In genomic region chr7:114243019-114243507, GRCh38 we compare ENCODE assay signal across 15 cellular contexts.
DNase-seq lines count a peak whose midpoint lies in the region; ATAC-seq, FAIRE-seq and TF ChIP-seq lines count a peak whose summit lies in the region.
"Had no signal": no experiment of that assay in that cellular context is flagged by ENCODE, and none has a peak within 500 bp of the region (broad histone marks: within the 10 kb centered on the region; RNA-seq: fewer than 3 reads in every experiment).

No MANE protein-coding gene starts in this region.

- CTCF ChIA-PET in HepG2 (lab: Yijun Ruan, JAX; ENCODE audit: low intra/inter-chr PET ratio, low total read pairs) = no interaction called here

- no peak for TF ChIP-seq CTCF in right lobe of liver (IDR thresholded peaks at IDR 0.05)
- TF ChIP-seq CTCF in HepG2 (CRISPR knock-in tag; IDR thresholded peaks at IDR 0.05) = no peak
- TF ChIP-seq CTCF in body of pancreas (IDR thresholded peaks at IDR 0.05) = no peak
- no peak for TF ChIP-seq CTCF in gastroesophageal sphincter (IDR thresholded peaks at IDR 0.05)
- no peak for TF ChIP-seq CTCF in neural progenitor cell (IDR thresholded peaks at IDR 0.05)

- H3K79me2 ChIP-seq in HepG2 (ENCODE audit: insufficient read depth, low read length) = no peaks in the 10 kb centered on the region
- no peaks in the 10 kb centered on the region for H3K79me2 ChIP-seq in neural progenitor cell (ENCODE audit: low read depth)

- POLR2A ChIA-PET in HepG2 (lab: Yijun Ruan, JAX) = no interaction called here

- H3K9ac ChIP-seq in HepG2 (ENCODE audit: insufficient read depth, low read depth, low read length) (no peak overlapping the region), neural progenitor cell (no peak overlapping the region)

- in situ Hi-C loops in HepG2 (cut with HindIII; ENCODE audit: extremely low pct_ligation_motif_present, low pct_unique_long_range_greater_than_20kb) = no loop called here

- H3K36me3 ChIP-seq in right lobe of liver (no peaks in the 10 kb centered on the region), HepG2 (replicated peaks in 1 of 2; ENCODE audit: control insufficient read depth in 1 of 2, insufficient read depth in 2 of 2, low read length in 2 of 2) (no peaks in the 10 kb centered on the region), body of pancreas (replicated peaks in 1 of 2; ENCODE audit: insufficient read depth in 1 of 2, low read depth in 2 of 2) (no peaks in the 10 kb centered on the region), gastroesophageal sphincter (no peaks in the 10 kb centered on the region), neural progenitor cell (no peaks in the 10 kb centered on the region)
- H3K36me3 ChIP-seq: spleen had no signal

- H2AFZ ChIP-seq in HepG2 (ENCODE audit: low read length) (no peak overlapping the region), neural progenitor cell (replicated peaks) (no peak overlapping the region)

- H3K9me3 ChIP-seq in right lobe of liver (no peaks in the 10 kb centered on the region), HepG2 (ENCODE audit: low read length) (no peaks in the 10 kb centered on the region), body of pancreas (no peaks in the 10 kb centered on the region), gastroesophageal sphincter (no peaks in the 10 kb centered on the region), neural progenitor cell (ENCODE audit: low read depth) (no peaks in the 10 kb centered on the region)
- H3K9me3 ChIP-seq: spleen had no signal

- H3K4me3 Mint-ChIP-seq in neural progenitor cell = no peak overlapping the region
- H3K4me3 Mint-ChIP-seq: activated CD4-positive, alpha-beta memory T cell treated with anti-CD3 and anti-CD28 coated beads for 36 hours had no signal

- ATAC-seq in right lobe of liver (peak in 3 of 4 donors; percentile 33 to 85 (median 50)), HepG2 (no peak), body of pancreas (peak; percentile 38), left colon (peak; percentile 84), gastroesophageal sphincter (no peak), HG02798 (IDR thresholded peaks at IDR 0.05; ENCODE audit: poor library complexity, unreplicated experiment) (no peak)
- ATAC-seq in activated CD4-positive, CD25-positive, alpha-beta regulatory T cell treated with anti-CD3 and anti-CD28 coated beads, Interleukin-2, amount 50 U/mL, for 24 hours = no peak
- ATAC-seq: Right ventricle myocardium inferior had no signal

- H3K4me3 ChIP-seq in right lobe of liver = no peak overlapping the region
- no peak overlapping the region for H3K4me3 ChIP-seq in HepG2 (replicated peaks in 1 of 3; ENCODE audit: insufficient read depth in 1 of 3, low read depth in 2 of 3, low read length in 3 of 3)
- H3K4me3 ChIP-seq in body of pancreas = no peak overlapping the region
- H3K4me3 ChIP-seq in gastroesophageal sphincter = no peak overlapping the region
- H3K4me3 ChIP-seq in neural progenitor cell = no peak overlapping the region
- H3K4me3 ChIP-seq: spleen had no signal

- TF ChIP-seq RAD21 in HepG2 (CRISPR knock-in tag; IDR thresholded peaks at IDR 0.05) = no peak

- H3K4me1 Mint-ChIP-seq in neural progenitor cell = peaks cover 5% of the 10 kb centered on the region

- DNase-seq in right lobe of liver = no peak
- DNase-seq in HepG2 (ENCODE audit: low spot score) = no peak
- no peak for DNase-seq in body of pancreas
- no peak for DNase-seq in left colon
- no peak for DNase-seq in neural progenitor cell (ENCODE audit: low spot score)
- DNase-seq: activated CD4-positive, alpha-beta memory T cell treated with anti-CD3 and anti-CD28 coated beads for 36 hours; caudate nucleus; GF-D8; NCI-H146; NCI-H526; spleen had no signal

- no TSS peak for BruUV-seq in HepG2 (replicated peaks; lab: Mats Ljungman, UMichigan)

- TF ChIP-seq EP300 in HepG2 (IDR thresholded peaks at IDR 0.05; ENCODE audit: low read depth in 2 of 2, low read length in 2 of 2) (no peak), HepG2 (CRISPR knock-in tag; IDR thresholded peaks at IDR 0.05; ENCODE audit: borderline replicate concordance) (no peak), gastroesophageal sphincter (IDR thresholded peaks at IDR 0.05) (no peak)

- 41% methylated on average over 2 of the region's 2 CpGs for WGBS in right lobe of liver (ENCODE audit: insufficient coverage, low coverage, low lambda C conversion rate, missing lambda C conversion rate)
- WGBS in HepG2 (ENCODE audit: low lambda C conversion rate) = 0% methylated on average over 2 of the region's 2 CpGs
- 47 to 65% methylated on average over 2 of the region's 2 CpGs for WGBS in body of pancreas, 2 donors
- 83% methylated on average over 1 to 2 of the region's 2 CpGs for WGBS in gastroesophageal sphincter (ENCODE audit: low coverage in 1 of 2), 2 donors

- H3K27ac ChIP-seq in right lobe of liver (no peak overlapping the region), HepG2 (ENCODE audit: extremely low read length, insufficient read depth, low read length) (no peak overlapping the region), body of pancreas (no peak overlapping the region), gastroesophageal sphincter (no peak overlapping the region), neural progenitor cell (no peak overlapping the region)
- H3K27ac ChIP-seq: spleen had no signal

- no peak for FAIRE-seq in HepG2 (lab: Jason Lieb, UNC)

- no peaks in the 10 kb centered on the region for H3K27me3 Mint-ChIP-seq in neural progenitor cell (ENCODE audit: insufficient read depth, low read depth)
- H3K27me3 Mint-ChIP-seq: activated CD4-positive, alpha-beta memory T cell treated with anti-CD3 and anti-CD28 coated beads for 36 hours had no signal

- H3K4me1 ChIP-seq in right lobe of liver = peaks cover 0 to 5% (median 0%) of the 10 kb centered on the region in 4 donors
- no peaks in the 10 kb centered on the region for H3K4me1 ChIP-seq in HepG2 (ENCODE audit: insufficient read depth, low read length)
- peaks cover 1% of the 10 kb centered on the region for H3K4me1 ChIP-seq in body of pancreas
- peaks cover 0 to 15% (median 0%) of the 10 kb centered on the region in 3 donors for H3K4me1 ChIP-seq in gastroesophageal sphincter
- H3K4me1 ChIP-seq in neural progenitor cell = peaks cover 5% of the 10 kb centered on the region
- H3K4me1 ChIP-seq: spleen had no signal

- intact Hi-C loops in right lobe of liver (cut with DNase I) (no loop called here), HepG2 (cut with micrococcal nuclease; ENCODE audit: unreplicated experiment) (no loop called here), body of pancreas (cut with DNase I) (no loop called here), left colon (cut with DNase I, micrococcal nuclease) (no loop called here)

- no peaks in the 10 kb centered on the region for H3K36me3 Mint-ChIP-seq in neural progenitor cell
- H3K36me3 Mint-ChIP-seq: activated CD4-positive, alpha-beta memory T cell treated with anti-CD3 and anti-CD28 coated beads for 36 hours had no signal

- H3K27me3 ChIP-seq in right lobe of liver = no peaks in the 10 kb centered on the region
- no peaks in the 10 kb centered on the region for H3K27me3 ChIP-seq in HepG2 (ENCODE audit: control insufficient read depth in 1 of 2, insufficient read depth in 2 of 2, low read length in 2 of 2)
- no peaks in the 10 kb centered on the region for H3K27me3 ChIP-seq in body of pancreas
- no peaks in the 10 kb centered on the region for H3K27me3 ChIP-seq in gastroesophageal sphincter
- no peaks in the 10 kb centered on the region for H3K27me3 ChIP-seq in neural progenitor cell
- H3K27me3 ChIP-seq: spleen had no signal

- H3K9me3 Mint-ChIP-seq in neural progenitor cell = no peaks in the 10 kb centered on the region
- H3K9me3 Mint-ChIP-seq: activated CD4-positive, alpha-beta memory T cell treated with anti-CD3 and anti-CD28 coated beads for 36 hours had no signal

- H3F3A ChIP-seq in neural progenitor cell (ENCODE audit: low read depth) = no peaks in the 10 kb centered on the region

- TF ChIP-seq POLR2A in right lobe of liver (IDR thresholded peaks at IDR 0.05) (no peak), HepG2 (IDR thresholded peaks at IDR 0.05; ENCODE audit: insufficient read depth in 1 of 2, low read depth in 2 of 2, low read length in 2 of 2) (no peak), body of pancreas (IDR thresholded peaks at IDR 0.05) (no peak), gastroesophageal sphincter (IDR thresholded peaks at IDR 0.05) (no peak)

- H3K4me2 ChIP-seq in HepG2 (ENCODE audit: low read depth, low read length) (no peak overlapping the region), neural progenitor cell (no peak overlapping the region)

- H4K20me1 ChIP-seq in HepG2 (ENCODE audit: insufficient read depth, low read length) = no peaks in the 10 kb centered on the region
- H4K20me1 ChIP-seq in neural progenitor cell (ENCODE audit: low read depth) = no peaks in the 10 kb centered on the region

- no peak overlapping the region for H3K27ac Mint-ChIP-seq in neural progenitor cell
- H3K27ac Mint-ChIP-seq: activated CD4-positive, alpha-beta memory T cell treated with anti-CD3 and anti-CD28 coated beads for 36 hours had no signal

TF ChIP-seq in HepG2, 621 proteins besides CTCF, POLR2A, EP300 and RAD21 (continues in another document):
- TF ChIP-seq SPEN (CRISPR knock-in tag; IDR thresholded peaks at IDR 0.05; ENCODE audit: low read depth) (no peak), JARID2 (CRISPR knock-in tag; IDR thresholded peaks at IDR 0.05; ENCODE audit: insufficient replicate concordance) (no peak), KLF12 (CRISPR knock-in tag; IDR thresholded peaks at IDR 0.05; ENCODE audit: borderline replicate concordance) (no peak)

Comparison
In these comparisons a context has a peak if more than half of its experiments do, and no peak if none do; other contexts are left out.
1. ATAC-seq: peak in right lobe of liver (3 of 4), body of pancreas (single experiment) and left colon (single experiment); none in HepG2 (single experiment), gastroesophageal sphincter (single experiment), activated CD4-positive, CD25-positive, alpha-beta regulatory T cell treated with anti-CD3 and anti-CD28 coated beads, Interleukin-2, amount 50 U/mL, for 24 hours (0 of 2) and HG02798 (single experiment).